ENCODE assay signal across 11 cellular contexts in genomic region chr15:42107483-42107882, GRCh38. TPM values are rescaled to one million over a fixed set of nuclear protein-coding genes. Genes with fewer than 3 reads are reported as not detected.
DNase-seq lines count a peak whose midpoint lies in the region; ATAC-seq, FAIRE-seq and TF ChIP-seq lines count a peak whose summit lies in the region.
"Had no signal": no experiment of that assay in that cellular context is flagged by ENCODE, and none has a peak within 500 bp of the region (broad histone marks: within the 10 kb centered on the region; RNA-seq: fewer than 3 reads in every experiment).

No MANE protein-coding gene starts in this region.

- no peak for TF ChIP-seq RAD21 in HepG2 (CRISPR knock-in tag; IDR thresholded peaks at IDR 0.05)

- in situ Hi-C loops in HepG2 (cut with HindIII; ENCODE audit: extremely low pct_ligation_motif_present, low pct_unique_long_range_greater_than_20kb) (no loop called here), transverse colon (cut with MboI; ENCODE audit: low pct_ligation_motif_present in 1 of 4, low pct_unique_long_range_greater_than_20kb in 1 of 4, low sequenced_read_pairs in 3 of 4) (no loop called here), G401 (cut with HindIII; ENCODE audit: low sequenced_read_pairs) (no loop called here)

- H3K79me2 ChIP-seq in HepG2 (ENCODE audit: insufficient read depth, low read length): no peaks in the 10 kb centered on the region

- TF ChIP-seq CTCF in HepG2 (CRISPR knock-in tag; IDR thresholded peaks at IDR 0.05): no peak
- TF ChIP-seq CTCF in right lobe of liver (IDR thresholded peaks at IDR 0.05): no peak
- TF ChIP-seq CTCF in epithelial cell of esophagus (IDR thresholded peaks at IDR 0.05; ENCODE audit: insufficient read depth, low read depth, low read length, missing control alignments): no peak
- TF ChIP-seq CTCF in transverse colon (IDR thresholded peaks at IDR 0.05): no peak

- H3K27me3 ChIP-seq in HepG2 (ENCODE audit: control insufficient read depth in 1 of 2, insufficient read depth in 2 of 2, low read length in 2 of 2) (peaks cover 1 to 11% of the 10 kb centered on the region in 2 experiments; a peak in 4 of 5 replicates), right lobe of liver (no peaks in the 10 kb centered on the region), transverse colon (no peaks in the 10 kb centered on the region)

- CTCF ChIA-PET in HepG2 (lab: Yijun Ruan, JAX; ENCODE audit: low intra/inter-chr PET ratio, low total read pairs): no interaction called here

- H3K27ac ChIP-seq in HepG2 (ENCODE audit: extremely low read length, insufficient read depth, low read length): no peak overlapping the region
- H3K27ac ChIP-seq in right lobe of liver: no peak overlapping the region
- H3K27ac ChIP-seq in transverse colon: peak overlapping the region; percentile 13 to 46 (median 32)
- H3K27ac ChIP-seq: heart right ventricle had no signal

- BruUV-seq in HepG2 (replicated peaks; lab: Mats Ljungman, UMichigan): no TSS peak

- POLR2A ChIA-PET in HepG2 (lab: Yijun Ruan, JAX): no interaction called here

- H3K9me3 ChIP-seq in HepG2 (ENCODE audit: low read length): no peaks in the 10 kb centered on the region
- no peaks in the 10 kb centered on the region for H3K9me3 ChIP-seq in right lobe of liver
- H3K9me3 ChIP-seq in transverse colon: no peaks in the 10 kb centered on the region

- intact Hi-C loops in HepG2 (cut with micrococcal nuclease; ENCODE audit: unreplicated experiment) (no loop called here), right lobe of liver (cut with DNase I) (no loop called here), transverse colon (cut with DNase I; ENCODE audit: low total_unique reads) (no loop called here)

- H3K4me2 ChIP-seq in HepG2 (ENCODE audit: low read depth, low read length): peak overlapping the region; percentile 42; the same call in 1 of the 2 replicates

- H3K4me3 ChIP-seq in HepG2 (replicated peaks in 1 of 3; ENCODE audit: insufficient read depth in 1 of 3, low read depth in 2 of 3, low read length in 3 of 3) (no peak overlapping the region), right lobe of liver (no peak overlapping the region), epithelial cell of esophagus (ENCODE audit: low read length) (no peak overlapping the region), transverse colon (no peak overlapping the region)
- H3K4me3 ChIP-seq: heart right ventricle had no signal

- 12% methylated on average over 8 of the region's 8 CpGs for WGBS in HepG2 (ENCODE audit: low lambda C conversion rate)
- 58% methylated on average over 7 of the region's 8 CpGs for WGBS in right lobe of liver (ENCODE audit: insufficient coverage, low coverage, low lambda C conversion rate, missing lambda C conversion rate)
- 27 to 28% methylated on average over 2 to 8 of the region's 8 CpGs for WGBS in transverse colon (ENCODE audit: low coverage in 1 of 2), 2 donors

- no peak for ATAC-seq in HepG2
- no peak for ATAC-seq in right lobe of liver
- ATAC-seq in GM18909 (IDR thresholded peaks at IDR 0.05; ENCODE audit: poor library complexity, unreplicated experiment): no peak

- H2AFZ ChIP-seq in HepG2 (ENCODE audit: low read length): no peak overlapping the region

- H3K4me1 ChIP-seq in HepG2 (ENCODE audit: insufficient read depth, low read length) (peaks cover 28% of the 10 kb centered on the region), right lobe of liver (no peaks in the 10 kb centered on the region), transverse colon (peaks cover 7 to 32% (median 15%) of the 10 kb centered on the region in 4 donors)

- no peak for FAIRE-seq in HepG2 (lab: Jason Lieb, UNC)

- H3K9ac ChIP-seq in HepG2 (ENCODE audit: insufficient read depth, low read depth, low read length): no peak overlapping the region

- TF ChIP-seq EP300 in HepG2 (IDR thresholded peaks at IDR 0.05; ENCODE audit: low read depth in 2 of 2, low read length in 2 of 2): no peak
- no peak for TF ChIP-seq EP300 in HepG2 (CRISPR knock-in tag; IDR thresholded peaks at IDR 0.05; ENCODE audit: borderline replicate concordance)
- no peak for TF ChIP-seq EP300 in transverse colon (IDR thresholded peaks at IDR 0.05; ENCODE audit: low read depth)

- DNase-seq in HepG2 (ENCODE audit: low spot score) (no peak), right lobe of liver (no peak), NCI-H748 (lab: John Stamatoyannopoulos, UW; ENCODE audit: unreplicated experiment) (peak; percentile 80), epithelial cell of esophagus (ENCODE audit: low read depth) (peak; percentile 42), transverse colon (peak; percentile 92), G401 (ENCODE audit: low spot score) (no peak), epidermal melanocyte (ENCODE audit: insufficient read length, low spot score) (no peak)
- DNase-seq: DND-41, heart right ventricle had no signal

- no peaks in the 10 kb centered on the region for H3K36me3 ChIP-seq in HepG2 (replicated peaks in 1 of 2; ENCODE audit: control insufficient read depth in 1 of 2, insufficient read depth in 2 of 2, low read length in 2 of 2)
- H3K36me3 ChIP-seq in right lobe of liver: no peaks in the 10 kb centered on the region
- H3K36me3 ChIP-seq in transverse colon: no peaks in the 10 kb centered on the region
- H3K36me3 ChIP-seq: heart right ventricle had no signal

- no peaks in the 10 kb centered on the region for H4K20me1 ChIP-seq in HepG2 (ENCODE audit: insufficient read depth, low read length)

- TF ChIP-seq POLR2A in HepG2 (IDR thresholded peaks at IDR 0.05; ENCODE audit: insufficient read depth in 1 of 2, low read depth in 2 of 2, low read length in 2 of 2) (no peak), right lobe of liver (IDR thresholded peaks at IDR 0.05) (no peak), transverse colon (IDR thresholded peaks at IDR 0.05) (peak; percentile 23)

TF ChIP-seq in HepG2, 621 proteins besides CTCF, POLR2A, EP300 and RAD21:
- no peak for TF ChIP-seq ZNF414 (CRISPR knock-in tag; IDR thresholded peaks at IDR 0.05)

RNA-seq across cellular contexts. Expression of gene PLA2G4D, which starts 13.1 kb away (rescaled TPM):
- 0.04 TPM in 1 of 2 replicates, not detected in the other for total RNA-seq in HepG2 (2016; rRNA removed; fragmentation: Illumina TruSeq; extraction: Trizol)
- not detected in 2 replicates for total RNA-seq in HepG2 (2016; cell fraction: cytosol; rRNA removed; fragmentation: Illumina TruSeq; extraction: Trizol; ENCODE audit: low read depth)
- total RNA-seq in HepG2 (2016; cell fraction: insoluble cytoplasmic fraction; rRNA removed; fragmentation: Illumina TruSeq; extraction: Trizol): not detected in 2 replicates
- total RNA-seq in HepG2 (2016; cell fraction: membrane; rRNA removed; fragmentation: Illumina TruSeq; extraction: Trizol): not detected in 2 replicates
- not detected in 2 replicates for total RNA-seq in HepG2 (2016; cell fraction: nucleus; rRNA removed; fragmentation: Illumina TruSeq; extraction: Trizol)
- 0.21 and 0.29 TPM in 2 replicates for polyA plus RNA-seq in HepG2 (2011; rRNA removed)
- polyA plus RNA-seq in HepG2 (2011; cell fraction: cytosol; rRNA removed): 0.11 and 0.14 TPM in 2 replicates
- 0.78 and 1.4 TPM in 2 replicates for polyA plus RNA-seq in HepG2 (2011; cell fraction: nucleus; rRNA removed)
- polyA plus RNA-seq in HepG2 (2012): 0.16 and 0.30 TPM in 2 replicates
- not detected in 2 replicates for polyA plus RNA-seq in HepG2 (2016; cell fraction: cytosol; fragmentation: Illumina TruSeq; extraction: Trizol; ENCODE audit: low read depth)
- not detected in 2 replicates for polyA plus RNA-seq in HepG2 (2016; cell fraction: insoluble cytoplasmic fraction; fragmentation: Illumina TruSeq; extraction: Trizol; ENCODE audit: low read depth)
- polyA plus RNA-seq in HepG2 (2016; cell fraction: membrane; fragmentation: Illumina TruSeq; extraction: Trizol; ENCODE audit: low read depth): not detected in 2 replicates
- 0.13 TPM in 1 of 2 replicates, not detected in the other for polyA plus RNA-seq in HepG2 (2016; cell fraction: nucleus; fragmentation: Illumina TruSeq; extraction: Trizol; ENCODE audit: insufficient read depth, low read depth)
- 0.18 TPM in 1 of 2 replicates, not detected in the other for polyA minus RNA-seq in HepG2 (2011; rRNA and poly(A)+ RNA removed; ENCODE audit: low replicate concordance)
- not detected in 2 replicates for polyA minus RNA-seq in HepG2 (2011; cell fraction: cytosol; rRNA and poly(A)+ RNA removed)
- 0.13 TPM in 1 of 2 replicates, not detected in the other for polyA minus RNA-seq in HepG2 (2011; cell fraction: nucleus; rRNA and poly(A)+ RNA removed)
- not detected for total RNA-seq in right lobe of liver
- under 1 TPM in 1 of 4 donors, not detected in 3; 0.16 TPM for total RNA-seq in transverse colon
- 0.43 and 0.61 TPM in 2 replicates for total RNA-seq in G401 (2014; rRNA removed; shearing (Covaris generic))
- total RNA-seq: heart right ventricle had no signal
- polyA plus RNA-seq: heart right ventricle had no signal

RNA-seq across cellular contexts. Expression of gene PLA2G4F, which starts 49.0 kb away (rescaled TPM):
- total RNA-seq in HepG2 (2016; rRNA removed; fragmentation: Illumina TruSeq; extraction: Trizol): not detected in 2 replicates
- total RNA-seq in HepG2 (2016; cell fraction: cytosol; rRNA removed; fragmentation: Illumina TruSeq; extraction: Trizol; ENCODE audit: low read depth): not detected in 2 replicates
- not detected in 2 replicates for total RNA-seq in HepG2 (2016; cell fraction: insoluble cytoplasmic fraction; rRNA removed; fragmentation: Illumina TruSeq; extraction: Trizol)
- total RNA-seq in HepG2 (2016; cell fraction: membrane; rRNA removed; fragmentation: Illumina TruSeq; extraction: Trizol): not detected in 2 replicates
- total RNA-seq in HepG2 (2016; cell fraction: nucleus; rRNA removed; fragmentation: Illumina TruSeq; extraction: Trizol): not detected in 2 replicates
- 0.01 and 0.07 TPM in 2 replicates for polyA plus RNA-seq in HepG2 (2011; rRNA removed)
- polyA plus RNA-seq in HepG2 (2011; cell fraction: cytosol; rRNA removed): not detected in 2 replicates
- polyA plus RNA-seq in HepG2 (2011; cell fraction: nucleus; rRNA removed): not detected in 2 replicates
- polyA plus RNA-seq in HepG2 (2012): not detected in 2 replicates
- polyA plus RNA-seq in HepG2 (2016; cell fraction: cytosol; fragmentation: Illumina TruSeq; extraction: Trizol; ENCODE audit: low read depth): not detected in 2 replicates
- polyA plus RNA-seq in HepG2 (2016; cell fraction: insoluble cytoplasmic fraction; fragmentation: Illumina TruSeq; extraction: Trizol; ENCODE audit: low read depth): not detected in 2 replicates
- not detected in 2 replicates for polyA plus RNA-seq in HepG2 (2016; cell fraction: membrane; fragmentation: Illumina TruSeq; extraction: Trizol; ENCODE audit: low read depth)
- not detected in 2 replicates for polyA plus RNA-seq in HepG2 (2016; cell fraction: nucleus; fragmentation: Illumina TruSeq; extraction: Trizol; ENCODE audit: insufficient read depth, low read depth)
- polyA minus RNA-seq in HepG2 (2011; rRNA and poly(A)+ RNA removed; ENCODE audit: low replicate concordance): 0.16 TPM in 1 of 2 replicates, not detected in the other
- polyA minus RNA-seq in HepG2 (2011; cell fraction: cytosol; rRNA and poly(A)+ RNA removed): not detected in 2 replicates
- not detected in 2 replicates for polyA minus RNA-seq in HepG2 (2011; cell fraction: nucleus; rRNA and poly(A)+ RNA removed)
- not detected for total RNA-seq in right lobe of liver
- 100 to 1,000 TPM in 1 of 4 donors, 10 to 100 TPM in 3; 25.1 to 135 (median 78.0) TPM for total RNA-seq in transverse colon
- not detected in 2 replicates for total RNA-seq in G401 (2014; rRNA removed; shearing (Covaris generic))
- total RNA-seq: subcutaneous adipose tissue had no signal

Comparison
In these comparisons a context has a peak if more than half of its experiments do, and no peak if none do; other contexts are left out.
1. DNase-seq: peak in NCI-H748 (single experiment), epithelial cell of esophagus (single experiment) and transverse colon (single experiment); none in HepG2 (single experiment), right lobe of liver (0 of 3), G401 (single experiment) and epidermal melanocyte (single experiment).
2. H3K27ac ChIP-seq: peak in transverse colon (4 of 4); none in HepG2 (single experiment) and right lobe of liver (0 of 3).
3. RNA of gene PLA2G4F, which starts 49.0 kb away (total RNA-seq): 25.1 to 135 TPM in transverse colon; not detected in HepG2, not detected in right lobe of liver and not detected in G401; every median in the first group is over 10 times any median in the second.